Comparison of ENCODE assay signal across 1 cellular context in the genomic region with DNA sequence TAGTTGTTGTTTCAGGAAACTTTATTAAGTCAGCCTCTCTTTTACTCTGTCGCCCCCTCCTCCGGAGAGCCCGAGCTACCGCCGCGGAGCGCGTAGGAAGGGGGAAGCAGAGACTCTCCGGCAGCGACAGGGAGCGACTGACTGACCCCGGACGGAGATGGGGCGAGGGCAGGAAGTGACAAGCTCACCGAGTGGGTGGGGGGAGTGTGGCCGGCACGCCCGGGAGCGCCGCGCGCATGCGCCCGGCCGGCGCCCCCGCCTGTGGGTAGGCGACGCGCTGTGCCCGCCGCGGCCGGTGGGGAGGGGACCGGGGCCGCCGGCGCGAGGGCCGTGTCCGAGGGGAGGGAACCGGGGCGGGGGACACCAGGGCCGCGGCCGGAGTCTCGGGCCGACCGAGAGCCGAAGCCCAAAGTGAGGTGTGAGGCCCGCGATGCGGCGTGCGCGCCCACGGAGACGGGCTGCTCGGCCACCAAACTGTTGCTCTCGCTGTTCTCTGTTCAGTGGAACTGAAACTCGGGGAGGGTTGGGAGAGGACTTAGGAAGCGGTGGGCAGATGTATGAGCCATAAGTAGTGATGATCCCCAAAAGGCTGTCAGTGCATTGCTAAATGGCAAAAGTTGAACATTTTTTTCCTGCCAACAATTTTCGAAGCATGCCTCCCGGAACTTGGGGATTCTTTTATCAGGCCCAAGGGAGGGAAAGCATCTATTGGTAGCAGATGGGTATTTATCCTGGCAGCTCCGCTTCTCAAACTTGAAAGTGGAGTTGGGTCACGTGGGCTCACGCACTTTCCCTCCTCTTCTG.
TF ChIP-seq lines count a peak whose summit lies in the region.

A gene with protein sequence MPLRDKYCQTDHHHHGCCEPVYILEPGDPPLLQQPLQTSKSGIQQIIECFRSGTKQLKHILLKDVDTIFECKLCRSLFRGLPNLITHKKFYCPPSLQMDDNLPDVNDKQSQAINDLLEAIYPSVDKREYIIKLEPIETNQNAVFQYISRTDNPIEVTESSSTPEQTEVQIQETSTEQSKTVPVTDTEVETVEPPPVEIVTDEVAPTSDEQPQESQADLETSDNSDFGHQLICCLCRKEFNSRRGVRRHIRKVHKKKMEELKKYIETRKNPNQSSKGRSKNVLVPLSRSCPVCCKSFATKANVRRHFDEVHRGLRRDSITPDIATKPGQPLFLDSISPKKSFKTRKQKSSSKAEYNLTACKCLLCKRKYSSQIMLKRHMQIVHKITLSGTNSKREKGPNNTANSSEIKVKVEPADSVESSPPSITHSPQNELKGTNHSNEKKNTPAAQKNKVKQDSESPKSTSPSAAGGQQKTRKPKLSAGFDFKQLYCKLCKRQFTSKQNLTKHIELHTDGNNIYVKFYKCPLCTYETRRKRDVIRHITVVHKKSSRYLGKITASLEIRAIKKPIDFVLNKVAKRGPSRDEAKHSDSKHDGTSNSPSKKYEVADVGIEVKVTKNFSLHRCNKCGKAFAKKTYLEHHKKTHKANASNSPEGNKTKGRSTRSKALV (minus strand): TSS at position 143 of the 804 bp plus-strand sequence. CDS start 1,151 bp downstream, outside the sequence.

TF ChIP-seq in GM12878, 131 proteins besides CTCF, POLR2A, EP300 and RAD21 (continued from another document and continues in another):
- peak; percentile 48; the same call in 1 of the 2 replicates for TF ChIP-seq ZNF24 (IDR thresholded peaks at IDR 0.05)
- peak; percentile 49 for TF ChIP-seq SP1 (IDR thresholded peaks at IDR 0.05; ENCODE audit: low read depth, low read length)
- no peak for TF ChIP-seq STAT3 (IDR thresholded peaks at IDR 0.05; ENCODE audit: low read depth, low read length)
- no peak for TF ChIP-seq STAT1 (conservative IDR thresholded peaks at IDR 0.05)
- TF ChIP-seq, protein P1, sequence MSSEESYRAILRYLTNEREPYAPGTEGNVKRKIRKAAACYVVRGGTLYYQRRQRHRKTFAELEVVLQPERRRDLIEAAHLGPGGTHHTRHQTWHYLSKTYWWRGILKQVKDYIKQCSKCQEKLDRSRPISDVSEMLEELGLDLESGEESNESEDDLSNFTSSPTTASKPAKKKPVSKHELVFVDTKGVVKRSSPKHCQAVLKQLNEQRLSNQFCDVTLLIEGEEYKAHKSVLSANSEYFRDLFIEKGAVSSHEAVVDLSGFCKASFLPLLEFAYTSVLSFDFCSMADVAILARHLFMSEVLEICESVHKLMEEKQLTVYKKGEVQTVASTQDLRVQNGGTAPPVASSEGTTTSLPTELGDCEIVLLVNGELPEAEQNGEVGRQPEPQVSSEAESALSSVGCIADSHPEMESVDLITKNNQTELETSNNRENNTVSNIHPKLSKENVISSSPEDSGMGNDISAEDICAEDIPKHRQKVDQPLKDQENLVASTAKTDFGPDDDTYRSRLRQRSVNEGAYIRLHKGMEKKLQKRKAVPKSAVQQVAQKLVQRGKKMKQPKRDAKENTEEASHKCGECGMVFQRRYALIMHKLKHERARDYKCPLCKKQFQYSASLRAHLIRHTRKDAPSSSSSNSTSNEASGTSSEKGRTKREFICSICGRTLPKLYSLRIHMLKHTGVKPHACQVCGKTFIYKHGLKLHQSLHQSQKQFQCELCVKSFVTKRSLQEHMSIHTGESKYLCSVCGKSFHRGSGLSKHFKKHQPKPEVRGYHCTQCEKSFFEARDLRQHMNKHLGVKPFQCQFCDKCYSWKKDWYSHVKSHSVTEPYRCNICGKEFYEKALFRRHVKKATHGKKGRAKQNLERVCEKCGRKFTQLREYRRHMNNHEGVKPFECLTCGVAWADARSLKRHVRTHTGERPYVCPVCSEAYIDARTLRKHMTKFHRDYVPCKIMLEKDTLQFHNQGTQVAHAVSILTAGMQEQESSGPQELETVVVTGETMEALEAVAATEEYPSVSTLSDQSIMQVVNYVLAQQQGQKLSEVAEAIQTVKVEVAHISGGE (CRISPR knock-in tag; IDR thresholded peaks at IDR 0.05), result no peak
- TF ChIP-seq NR2C2 (IDR thresholded peaks at IDR 0.05; ENCODE audit: borderline replicate concordance, control insufficient read depth, insufficient read length, low read depth), result no peak
- TF ChIP-seq, protein P2, sequence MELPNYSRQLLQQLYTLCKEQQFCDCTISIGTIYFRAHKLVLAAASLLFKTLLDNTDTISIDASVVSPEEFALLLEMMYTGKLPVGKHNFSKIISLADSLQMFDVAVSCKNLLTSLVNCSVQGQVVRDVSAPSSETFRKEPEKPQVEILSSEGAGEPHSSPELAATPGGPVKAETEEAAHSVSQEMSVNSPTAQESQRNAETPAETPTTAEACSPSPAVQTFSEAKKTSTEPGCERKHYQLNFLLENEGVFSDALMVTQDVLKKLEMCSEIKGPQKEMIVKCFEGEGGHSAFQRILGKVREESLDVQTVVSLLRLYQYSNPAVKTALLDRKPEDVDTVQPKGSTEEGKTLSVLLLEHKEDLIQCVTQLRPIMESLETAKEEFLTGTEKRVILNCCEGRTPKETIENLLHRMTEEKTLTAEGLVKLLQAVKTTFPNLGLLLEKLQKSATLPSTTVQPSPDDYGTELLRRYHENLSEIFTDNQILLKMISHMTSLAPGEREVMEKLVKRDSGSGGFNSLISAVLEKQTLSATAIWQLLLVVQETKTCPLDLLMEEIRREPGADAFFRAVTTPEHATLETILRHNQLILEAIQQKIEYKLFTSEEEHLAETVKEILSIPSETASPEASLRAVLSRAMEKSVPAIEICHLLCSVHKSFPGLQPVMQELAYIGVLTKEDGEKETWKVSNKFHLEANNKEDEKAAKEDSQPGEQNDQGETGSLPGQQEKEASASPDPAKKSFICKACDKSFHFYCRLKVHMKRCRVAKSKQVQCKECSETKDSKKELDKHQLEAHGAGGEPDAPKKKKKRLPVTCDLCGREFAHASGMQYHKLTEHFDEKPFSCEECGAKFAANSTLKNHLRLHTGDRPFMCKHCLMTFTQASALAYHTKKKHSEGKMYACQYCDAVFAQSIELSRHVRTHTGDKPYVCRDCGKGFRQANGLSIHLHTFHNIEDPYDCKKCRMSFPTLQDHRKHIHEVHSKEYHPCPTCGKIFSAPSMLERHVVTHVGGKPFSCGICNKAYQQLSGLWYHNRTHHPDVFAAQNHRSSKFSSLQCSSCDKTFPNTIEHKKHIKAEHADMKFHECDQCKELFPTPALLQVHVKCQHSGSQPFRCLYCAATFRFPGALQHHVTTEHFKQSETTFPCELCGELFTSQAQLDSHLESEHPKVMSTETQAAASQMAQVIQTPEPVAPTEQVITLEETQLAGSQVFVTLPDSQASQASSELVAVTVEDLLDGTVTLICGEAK (IDR thresholded peaks at IDR 0.05; ENCODE audit: borderline replicate concordance), result peak; percentile 90
- peak; percentile 84 for TF ChIP-seq CREM (IDR thresholded peaks at IDR 0.05; ENCODE audit: low read depth)
- TF ChIP-seq BHLHE40 (IDR thresholded peaks at IDR 0.05; ENCODE audit: borderline replicate concordance in 1 of 2, low read depth in 2 of 2, low read length in 1 of 2), result peak; percentile 51 to 88
- TF ChIP-seq POU2F2 (IDR thresholded peaks at IDR 0.05; ENCODE audit: borderline replicate concordance, low read depth, low read length), result peak; percentile 39; the same call in 2 of the 3 replicates
- TF ChIP-seq MYB (IDR thresholded peaks at IDR 0.05; ENCODE audit: borderline replicate concordance, low read depth, low read length), result no peak
- TF ChIP-seq, protein P3, sequence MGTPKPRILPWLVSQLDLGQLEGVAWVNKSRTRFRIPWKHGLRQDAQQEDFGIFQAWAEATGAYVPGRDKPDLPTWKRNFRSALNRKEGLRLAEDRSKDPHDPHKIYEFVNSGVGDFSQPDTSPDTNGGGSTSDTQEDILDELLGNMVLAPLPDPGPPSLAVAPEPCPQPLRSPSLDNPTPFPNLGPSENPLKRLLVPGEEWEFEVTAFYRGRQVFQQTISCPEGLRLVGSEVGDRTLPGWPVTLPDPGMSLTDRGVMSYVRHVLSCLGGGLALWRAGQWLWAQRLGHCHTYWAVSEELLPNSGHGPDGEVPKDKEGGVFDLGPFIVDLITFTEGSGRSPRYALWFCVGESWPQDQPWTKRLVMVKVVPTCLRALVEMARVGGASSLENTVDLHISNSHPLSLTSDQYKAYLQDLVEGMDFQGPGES (IDR thresholded peaks at IDR 0.05), result no peak
- peak; percentile 89 for TF ChIP-seq IKZF1 (conservative IDR thresholded peaks at IDR 0.05)
- TF ChIP-seq ZNF384 (IDR thresholded peaks at IDR 0.05; ENCODE audit: borderline replicate concordance, low read depth, low read length), result no peak
- TF ChIP-seq TCF3 (IDR thresholded peaks at IDR 0.05; ENCODE audit: borderline replicate concordance, insufficient read depth, low read depth, low read length), result 0 out of 2 replicates have a peak, but pooled peaks have one; percentile 31
- 0 out of 2 replicates have a peak, but pooled peaks have one; percentile 74 for TF ChIP-seq HDAC2 (IDR thresholded peaks at IDR 0.05)
- peak; percentile 36 for TF ChIP-seq YY1 (IDR thresholded peaks at IDR 0.05; ENCODE audit: low read depth, low read length)
- no peak for TF ChIP-seq SMAD1 (IDR thresholded peaks at IDR 0.05; ENCODE audit: low read depth, partially characterized antibody)
- peak; percentile 97 for TF ChIP-seq TAF1 (IDR thresholded peaks at IDR 0.05; ENCODE audit: borderline replicate concordance, low read depth, low read length)
- TF ChIP-seq LARP7 (IDR thresholded peaks at IDR 0.05), result no peak; the same call in 1 of the 2 replicates
- peak; percentile 33; the same call in 1 of the 2 replicates for TF ChIP-seq ASH2L (IDR thresholded peaks at IDR 0.05; ENCODE audit: borderline replicate concordance, low read depth)
- peak; percentile 70 for TF ChIP-seq NR2F1 (conservative IDR thresholded peaks at IDR 0.05)
- TF ChIP-seq FOS (IDR thresholded peaks at IDR 0.05; ENCODE audit: borderline replicate concordance, extremely low read depth, insufficient read length), result no peak
- TF ChIP-seq ZSCAN29 (IDR thresholded peaks at IDR 0.05), result peak; percentile 12; the same call in 1 of the 2 replicates
- TF ChIP-seq, protein P4, sequence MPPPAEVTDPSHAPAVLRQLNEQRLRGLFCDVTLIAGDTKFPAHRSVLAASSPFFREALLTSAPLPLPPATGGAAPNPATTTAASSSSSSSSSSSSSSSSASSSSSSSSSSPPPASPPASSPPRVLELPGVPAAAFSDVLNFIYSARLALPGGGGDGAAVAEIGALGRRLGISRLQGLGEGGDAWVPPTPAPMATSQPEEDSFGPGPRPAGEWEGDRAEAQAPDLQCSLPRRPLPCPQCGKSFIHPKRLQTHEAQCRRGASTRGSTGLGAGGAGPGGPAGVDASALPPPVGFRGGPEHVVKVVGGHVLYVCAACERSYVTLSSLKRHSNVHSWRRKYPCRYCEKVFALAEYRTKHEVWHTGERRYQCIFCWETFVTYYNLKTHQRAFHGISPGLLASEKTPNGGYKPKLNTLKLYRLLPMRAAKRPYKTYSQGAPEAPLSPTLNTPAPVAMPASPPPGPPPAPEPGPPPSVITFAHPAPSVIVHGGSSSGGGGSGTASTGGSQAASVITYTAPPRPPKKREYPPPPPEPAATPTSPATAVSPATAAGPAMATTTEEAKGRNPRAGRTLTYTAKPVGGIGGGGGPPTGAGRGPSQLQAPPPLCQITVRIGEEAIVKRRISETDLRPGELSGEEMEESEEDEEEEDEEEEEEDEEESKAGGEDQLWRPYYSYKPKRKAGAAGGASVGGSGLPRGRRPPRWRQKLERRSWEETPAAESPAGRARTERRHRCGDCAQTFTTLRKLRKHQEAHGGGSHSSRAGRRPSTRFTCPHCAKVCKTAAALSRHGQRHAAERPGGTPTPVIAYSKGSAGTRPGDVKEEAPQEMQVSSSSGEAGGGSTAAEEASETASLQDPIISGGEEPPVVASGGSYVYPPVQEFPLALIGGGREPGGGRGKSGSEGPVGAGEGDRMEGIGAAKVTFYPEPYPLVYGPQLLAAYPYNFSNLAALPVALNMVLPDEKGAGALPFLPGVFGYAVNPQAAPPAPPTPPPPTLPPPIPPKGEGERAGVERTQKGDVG (CRISPR knock-in tag; IDR thresholded peaks at IDR 0.05), result no peak
- no peak; the same call in 1 of the 2 replicates for TF ChIP-seq CHD2 (IDR thresholded peaks at IDR 0.05; ENCODE audit: borderline replicate concordance, low read depth, low read length)
- no peak for TF ChIP-seq ESRRA (IDR thresholded peaks at IDR 0.05; ENCODE audit: low read length)
- no peak for TF ChIP-seq JUNB (IDR thresholded peaks at IDR 0.05)
- TF ChIP-seq SREBF1 (IDR thresholded peaks at IDR 0.05; ENCODE audit: low read length), result no peak
- TF ChIP-seq MXI1 (IDR thresholded peaks at IDR 0.05; ENCODE audit: low read depth, low read length), result peak; percentile 13; the same call in 1 of the 2 replicates
- TF ChIP-seq EGR1 (IDR thresholded peaks at IDR 0.05; ENCODE audit: borderline replicate concordance in 1 of 2, low read depth in 2 of 2, low read length in 2 of 2), result peak in 1 of 2 experiments; percentile 94; a peak in 2 of 3 replicates
- TF ChIP-seq HDAC6 (IDR thresholded peaks at IDR 0.05; ENCODE audit: unreplicated experiment), result no peak
- TF ChIP-seq CEBPB (IDR thresholded peaks at IDR 0.05; ENCODE audit: borderline replicate concordance in 1 of 2, low read depth in 2 of 2, low read length in 2 of 2), result no peak
- no peak for TF ChIP-seq ZNF274 (IDR thresholded peaks at IDR 0.05; ENCODE audit: insufficient read depth, insufficient read length)
- no peak for TF ChIP-seq ZBED1 (IDR thresholded peaks at IDR 0.05; ENCODE audit: borderline replicate concordance)
- TF ChIP-seq CHD1 (IDR thresholded peaks at IDR 0.05; ENCODE audit: low read depth, low read length), result no peak
- TF ChIP-seq, protein P5, sequence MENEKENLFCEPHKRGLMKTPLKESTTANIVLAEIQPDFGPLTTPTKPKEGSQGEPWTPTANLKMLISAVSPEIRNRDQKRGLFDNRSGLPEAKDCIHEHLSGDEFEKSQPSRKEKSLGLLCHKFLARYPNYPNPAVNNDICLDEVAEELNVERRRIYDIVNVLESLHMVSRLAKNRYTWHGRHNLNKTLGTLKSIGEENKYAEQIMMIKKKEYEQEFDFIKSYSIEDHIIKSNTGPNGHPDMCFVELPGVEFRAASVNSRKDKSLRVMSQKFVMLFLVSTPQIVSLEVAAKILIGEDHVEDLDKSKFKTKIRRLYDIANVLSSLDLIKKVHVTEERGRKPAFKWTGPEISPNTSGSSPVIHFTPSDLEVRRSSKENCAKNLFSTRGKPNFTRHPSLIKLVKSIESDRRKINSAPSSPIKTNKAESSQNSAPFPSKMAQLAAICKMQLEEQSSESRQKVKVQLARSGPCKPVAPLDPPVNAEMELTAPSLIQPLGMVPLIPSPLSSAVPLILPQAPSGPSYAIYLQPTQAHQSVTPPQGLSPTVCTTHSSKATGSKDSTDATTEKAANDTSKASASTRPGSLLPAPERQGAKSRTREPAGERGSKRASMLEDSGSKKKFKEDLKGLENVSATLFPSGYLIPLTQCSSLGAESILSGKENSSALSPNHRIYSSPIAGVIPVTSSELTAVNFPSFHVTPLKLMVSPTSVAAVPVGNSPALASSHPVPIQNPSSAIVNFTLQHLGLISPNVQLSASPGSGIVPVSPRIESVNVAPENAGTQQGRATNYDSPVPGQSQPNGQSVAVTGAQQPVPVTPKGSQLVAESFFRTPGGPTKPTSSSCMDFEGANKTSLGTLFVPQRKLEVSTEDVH (IDR thresholded peaks at IDR 0.05; ENCODE audit: low read depth, partially characterized antibody), result peak; percentile 26
- TF ChIP-seq ZZZ3 (IDR thresholded peaks at IDR 0.05; ENCODE audit: control insufficient read depth, insufficient read length, low read depth), result no peak
- peak; percentile 52; the same call in 1 of the 2 replicates for TF ChIP-seq RUNX3 (IDR thresholded peaks at IDR 0.05; ENCODE audit: low read length)
- no peak for TF ChIP-seq CBX5 (IDR thresholded peaks at IDR 0.05; ENCODE audit: low read depth)
- TF ChIP-seq, protein P6, sequence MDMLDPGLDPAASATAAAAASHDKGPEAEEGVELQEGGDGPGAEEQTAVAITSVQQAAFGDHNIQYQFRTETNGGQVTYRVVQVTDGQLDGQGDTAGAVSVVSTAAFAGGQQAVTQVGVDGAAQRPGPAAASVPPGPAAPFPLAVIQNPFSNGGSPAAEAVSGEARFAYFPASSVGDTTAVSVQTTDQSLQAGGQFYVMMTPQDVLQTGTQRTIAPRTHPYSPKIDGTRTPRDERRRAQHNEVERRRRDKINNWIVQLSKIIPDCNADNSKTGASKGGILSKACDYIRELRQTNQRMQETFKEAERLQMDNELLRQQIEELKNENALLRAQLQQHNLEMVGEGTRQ (IDR thresholded peaks at IDR 0.05; ENCODE audit: borderline replicate concordance, low read depth, low read length), result no peak; the same call in 1 of the 2 replicates
